Comparison of ENCODE assay signal across 11 cellular contexts in genomic region chrX:136745215-136746173, GRCh38. TPM values are rescaled to one million over a fixed set of nuclear protein-coding genes. Genes with fewer than 3 reads are reported as not detected.
DNase-seq lines count a peak whose midpoint lies in the region; ATAC-seq and TF ChIP-seq lines count a peak whose summit lies in the region.
"Had no signal": no experiment of that assay in that cellular context is flagged by ENCODE, and none has a peak within 500 bp of the region (broad histone marks: within the 10 kb centered on the region; RNA-seq: fewer than 3 reads in every experiment).

No MANE protein-coding gene starts in this region.

- H3K9me3 Mint-ChIP-seq in activated naive CD8-positive, alpha-beta T cell treated with anti-CD3 and anti-CD28 coated beads for 36 hours, result no peaks in the 10 kb centered on the region
- H3K9me3 Mint-ChIP-seq in naive thymus-derived CD4-positive, alpha-beta T cell, result no peaks in the 10 kb centered on the region
- no peaks in the 10 kb centered on the region for H3K9me3 Mint-ChIP-seq in neural progenitor cell

- no peaks in the 10 kb centered on the region for H4K20me1 ChIP-seq in neural progenitor cell (ENCODE audit: low read depth)

- DNase-seq in CD1c-positive myeloid dendritic cell (ENCODE audit: extremely low spot score) (peak; percentile 65), KBM-7 (peak; percentile 98), neural progenitor cell (ENCODE audit: low spot score) (no peak)
- no peak for DNase-seq in activated naive CD8-positive, alpha-beta T cell treated with anti-CD3 and anti-CD28 coated beads for 36 hours
- no peak for DNase-seq in naive thymus-derived CD4-positive, alpha-beta T cell
- DNase-seq: H7, NCI-H1417, nephron progenitor cell had no signal

- H3K4me1 ChIP-seq in naive thymus-derived CD4-positive, alpha-beta T cell (ENCODE audit: control insufficient read depth in 2 of 2, insufficient read depth in 2 of 2, low read length in 2 of 2), result peaks cover 14 to 36% of the 10 kb centered on the region in 2 donors
- H3K4me1 ChIP-seq in neural progenitor cell, result no peaks in the 10 kb centered on the region

- H3K27me3 ChIP-seq in naive thymus-derived CD4-positive, alpha-beta T cell (ENCODE audit: control insufficient read depth in 2 of 2, insufficient read depth in 2 of 2, low read length in 2 of 2), result no peaks in the 10 kb centered on the region
- no peaks in the 10 kb centered on the region for H3K27me3 ChIP-seq in neural progenitor cell

- POLR2A ChIA-PET in naive thymus-derived CD4-positive, alpha-beta T cell (lab: Charles Lee), result interaction anchor here (0.7 to 1.8 kb wide), 2 partner anchors 15 to 134 kb away, joined by 3 to 5 read pairs; partner anchors contain the start of gene RBMX

- no peak overlapping the region for H2AFZ ChIP-seq in neural progenitor cell (replicated peaks)

- no peak overlapping the region for H3K4me3 ChIP-seq in naive thymus-derived CD4-positive, alpha-beta T cell (ENCODE audit: low read length)
- H3K4me3 ChIP-seq in neural progenitor cell, result no peak overlapping the region

- H3K9ac ChIP-seq in neural progenitor cell, result no peak overlapping the region

- H3K4me3 Mint-ChIP-seq in activated naive CD8-positive, alpha-beta T cell treated with anti-CD3 and anti-CD28 coated beads for 36 hours, result peak overlapping the region; percentile 29
- H3K4me3 Mint-ChIP-seq in naive thymus-derived CD4-positive, alpha-beta T cell, result peak overlapping the region in 6 of 10 donors; percentile 14 to 75 (median 20)
- H3K4me3 Mint-ChIP-seq in neural progenitor cell, result no peak overlapping the region
- H3K4me3 Mint-ChIP-seq: nephron progenitor cell had no signal

- H3K79me2 ChIP-seq in neural progenitor cell (ENCODE audit: low read depth), result no peaks in the 10 kb centered on the region

- no peak overlapping the region for H3K4me2 ChIP-seq in neural progenitor cell

- in situ Hi-C loops in KBM-7 (cut with MboI; ENCODE audit: low pct_unique_long_range_greater_than_20kb, low sequenced_read_pairs), result no loop called here

- peak; percentile 41 for ATAC-seq in naive thymus-derived CD4-positive, alpha-beta T cell
- ATAC-seq in GM18868 (IDR thresholded peaks at IDR 0.05; ENCODE audit: unreplicated experiment) (no peak), GM21360 (IDR thresholded peaks at IDR 0.05; ENCODE audit: unreplicated experiment) (no peak), GM18907 (IDR thresholded peaks at IDR 0.05; ENCODE audit: unreplicated experiment) (no peak)

- intact Hi-C loops in naive thymus-derived CD4-positive, alpha-beta T cell (cut with micrococcal nuclease), result loop anchor here in 1 of 2 donors (5.0 kb wide), 1 partner anchor 33 kb away; no protein-coding TSS in a partner anchor

- peaks cover 40% of the 10 kb centered on the region for H3K36me3 Mint-ChIP-seq in activated naive CD8-positive, alpha-beta T cell treated with anti-CD3 and anti-CD28 coated beads for 36 hours
- H3K36me3 Mint-ChIP-seq in naive thymus-derived CD4-positive, alpha-beta T cell, result peaks cover 0 to 30% (median 22%) of the 10 kb centered on the region in 5 donors
- H3K36me3 Mint-ChIP-seq in neural progenitor cell, result no peaks in the 10 kb centered on the region

- peak overlapping the region; percentile 86 for H3K27ac Mint-ChIP-seq in activated naive CD8-positive, alpha-beta T cell treated with anti-CD3 and anti-CD28 coated beads for 36 hours
- H3K27ac Mint-ChIP-seq in naive thymus-derived CD4-positive, alpha-beta T cell, result peak overlapping the region in 7 of 9 donors; percentile 5 to 81 (median 64)
- no peak overlapping the region for H3K27ac Mint-ChIP-seq in neural progenitor cell
- H3K27ac Mint-ChIP-seq: nephron progenitor cell had no signal

- no peaks in the 10 kb centered on the region for H3K9me3 ChIP-seq in naive thymus-derived CD4-positive, alpha-beta T cell (ENCODE audit: control insufficient read depth in 2 of 3, low read length in 3 of 3)
- H3K9me3 ChIP-seq in neural progenitor cell (ENCODE audit: low read depth), result no peaks in the 10 kb centered on the region

- H3K4me1 Mint-ChIP-seq in activated naive CD8-positive, alpha-beta T cell treated with anti-CD3 and anti-CD28 coated beads for 36 hours, result peaks cover 72% of the 10 kb centered on the region
- H3K4me1 Mint-ChIP-seq in naive thymus-derived CD4-positive, alpha-beta T cell, result peaks cover 36 to 75% (median 73%) of the 10 kb centered on the region in 7 donors
- H3K4me1 Mint-ChIP-seq in neural progenitor cell, result peaks cover 8% of the 10 kb centered on the region

- CTCF ChIA-PET in naive thymus-derived CD4-positive, alpha-beta T cell (lab: Charles Lee), result interaction anchor here (0.6 to 0.7 kb wide), 2 partner anchors 38 to 179 kb away, joined by 3 read pairs; no protein-coding TSS in a partner anchor

- peaks cover 0 to 12% (median 0%) of the 10 kb centered on the region in 3 experiments for H3K36me3 ChIP-seq in naive thymus-derived CD4-positive, alpha-beta T cell (ENCODE audit: control insufficient read depth in 2 of 3, insufficient read depth in 3 of 3, low read length in 3 of 3)
- no peaks in the 10 kb centered on the region for H3K36me3 ChIP-seq in neural progenitor cell

- no peak for TF ChIP-seq CTCF in neural progenitor cell (IDR thresholded peaks at IDR 0.05)

- H3F3A ChIP-seq in neural progenitor cell (ENCODE audit: low read depth), result no peaks in the 10 kb centered on the region

- no peaks in the 10 kb centered on the region for H3K27me3 Mint-ChIP-seq in activated naive CD8-positive, alpha-beta T cell treated with anti-CD3 and anti-CD28 coated beads for 36 hours
- H3K27me3 Mint-ChIP-seq in naive thymus-derived CD4-positive, alpha-beta T cell, result no peaks in the 10 kb centered on the region
- no peaks in the 10 kb centered on the region for H3K27me3 Mint-ChIP-seq in neural progenitor cell (ENCODE audit: insufficient read depth, low read depth)

- H3K27ac ChIP-seq in naive thymus-derived CD4-positive, alpha-beta T cell (ENCODE audit: low read depth, low read length), result no peak overlapping the region
- H3K27ac ChIP-seq in neural progenitor cell, result no peak overlapping the region

RNA-seq across cellular contexts. Expression of gene ARHGEF6, which starts 35.2 kb away (rescaled TPM):
- 10 to 100 TPM; 34.4 to 34.5 TPM for total RNA-seq in activated naive CD8-positive, alpha-beta T cell treated with anti-CD3 and anti-CD28 coated beads for 36 hours
- total RNA-seq in naive thymus-derived CD4-positive, alpha-beta T cell, result 100 to 1,000 TPM in 1 of 5 experiments, 10 to 100 TPM in 4; 66.1 to 102 (median 81.5) TPM
- polyA plus RNA-seq in naive thymus-derived CD4-positive, alpha-beta T cell, result 10 to 100 TPM; 88.2 to 99.0 TPM
- total RNA-seq in neural progenitor cell (ENCODE audit: low replicate concordance), result 2.0 and 3.2 TPM in 2 replicates

Comparison
In these comparisons a context has a peak if more than half of its experiments do, and no peak if none do; other contexts are left out.
1. DNase-seq: peak in CD1c-positive myeloid dendritic cell (single experiment) and KBM-7 (single experiment); none in activated naive CD8-positive, alpha-beta T cell treated with anti-CD3 and anti-CD28 coated beads for 36 hours (single experiment), naive thymus-derived CD4-positive, alpha-beta T cell (0 of 9) and neural progenitor cell (single experiment).